ENCODE assay signal across 18 cellular contexts in genomic region chr20:51432251-51432784, GRCh38.
DNase-seq lines count a peak whose midpoint lies in the region; ATAC-seq, FAIRE-seq and TF ChIP-seq lines count a peak whose summit lies in the region.
"Had no signal": no experiment of that assay in that cellular context is flagged by ENCODE, and none has a peak within 500 bp of the region (broad histone marks: within the 10 kb centered on the region; RNA-seq: fewer than 3 reads in every experiment).

No MANE protein-coding gene starts in this region.

- H3K36me3 Mint-ChIP-seq in activated naive CD8-positive, alpha-beta T cell treated with anti-CD3 and anti-CD28 coated beads for 36 hours: peaks cover 27% of the 10 kb centered on the region
- H3K36me3 Mint-ChIP-seq in activated naive CD8-positive, alpha-beta T cell treated with anti-CD3 and anti-CD28 coated beads, Interleukin-2, amount 50 U/mL, for 24 hours (ENCODE audit: low read depth): peaks cover 52% of the 10 kb centered on the region
- peaks cover 73% of the 10 kb centered on the region for H3K36me3 Mint-ChIP-seq in activated CD8-positive, alpha-beta T cell treated with anti-CD3 and anti-CD28 coated beads, Interleukin-2, amount 10 ng/mL, durations not matched to agents 7 days and 5 days (ENCODE audit: low read depth)
- peaks cover 82% of the 10 kb centered on the region for H3K36me3 Mint-ChIP-seq in activated T-helper 2 cell treated with anti-CD3 and anti-CD28 coated beads, Interferon-gamma antibody, Interleukin-2, Interleukin-4, amounts not matched to agents 10 μg/mL and 5 μg/mL and 100 μg/mL, durations not matched to agents 14 hours and 24 hours and 36 hours (ENCODE audit: low read depth)
- H3K36me3 Mint-ChIP-seq: CD14-positive monocyte had no signal

- FAIRE-seq in kidney (lab: Jason Lieb, UNC): no peak
- FAIRE-seq: A549 had no signal

- no peak overlapping the region for H3K4me3 ChIP-seq in kidney (ENCODE audit: low read length in 2 of 2)
- H3K4me3 ChIP-seq: A549 had no signal

- ATAC-seq in activated naive CD8-positive, alpha-beta T cell treated with anti-CD3 and anti-CD28 coated beads, Interleukin-2, amount 50 U/mL, for 24 hours: no peak
- no peak for ATAC-seq in activated CD8-positive, alpha-beta T cell treated with anti-CD3 and anti-CD28 coated beads, Interleukin-2, amount 10 ng/mL, durations not matched to agents 7 days and 5 days
- ATAC-seq: A549 had no signal

- H3K36me3 ChIP-seq in kidney (ENCODE audit: control insufficient read depth in 1 of 2, insufficient read depth in 2 of 2, low read length in 2 of 2): no peaks in the 10 kb centered on the region

- H3K27ac Mint-ChIP-seq in activated naive CD8-positive, alpha-beta T cell treated with anti-CD3 and anti-CD28 coated beads for 36 hours: peak overlapping the region; percentile 35
- no peak overlapping the region for H3K27ac Mint-ChIP-seq in activated naive CD8-positive, alpha-beta T cell treated with anti-CD3 and anti-CD28 coated beads, Interleukin-2, amount 50 U/mL, for 24 hours
- peak overlapping the region; percentile 55 for H3K27ac Mint-ChIP-seq in activated CD8-positive, alpha-beta T cell treated with anti-CD3 and anti-CD28 coated beads, Interleukin-2, amount 10 ng/mL, durations not matched to agents 7 days and 5 days
- H3K27ac Mint-ChIP-seq in activated T-helper 2 cell treated with anti-CD3 and anti-CD28 coated beads, Interferon-gamma antibody, Interleukin-2, Interleukin-4, amounts not matched to agents 10 μg/mL and 5 μg/mL and 100 μg/mL, durations not matched to agents 14 hours and 24 hours and 36 hours: no peak overlapping the region

- H3K27me3 Mint-ChIP-seq in activated naive CD8-positive, alpha-beta T cell treated with anti-CD3 and anti-CD28 coated beads for 36 hours: no peaks in the 10 kb centered on the region
- no peaks in the 10 kb centered on the region for H3K27me3 Mint-ChIP-seq in activated naive CD8-positive, alpha-beta T cell treated with anti-CD3 and anti-CD28 coated beads, Interleukin-2, amount 50 U/mL, for 24 hours
- no peaks in the 10 kb centered on the region for H3K27me3 Mint-ChIP-seq in activated CD8-positive, alpha-beta T cell treated with anti-CD3 and anti-CD28 coated beads, Interleukin-2, amount 10 ng/mL, durations not matched to agents 7 days and 5 days (ENCODE audit: low read depth)
- no peaks in the 10 kb centered on the region for H3K27me3 Mint-ChIP-seq in activated T-helper 2 cell treated with anti-CD3 and anti-CD28 coated beads, Interferon-gamma antibody, Interleukin-2, Interleukin-4, amounts not matched to agents 10 μg/mL and 5 μg/mL and 100 μg/mL, durations not matched to agents 14 hours and 24 hours and 36 hours (ENCODE audit: low read depth)

- no peak for DNase-seq in activated naive CD8-positive, alpha-beta T cell treated with anti-CD3 and anti-CD28 coated beads for 36 hours
- no peak for DNase-seq in activated naive CD8-positive, alpha-beta T cell treated with anti-CD3 and anti-CD28 coated beads, Interleukin-2, amount 50 U/mL, for 24 hours
- no peak for DNase-seq in activated CD8-positive, alpha-beta T cell treated with anti-CD3 and anti-CD28 coated beads, Interleukin-2, amount 10 ng/mL, durations not matched to agents 7 days and 5 days
- DNase-seq in kidney (peak; percentile 76), occipital lobe (lab: John Stamatoyannopoulos, UW) (no peak), SK-N-DZ (ENCODE audit: low spot score) (no peak), SIG-M5 treated with dmso at 0.1 percent for 504 hours (lab: John Stamatoyannopoulos, UW; ENCODE audit: unreplicated experiment) (no peak)
- no peak for DNase-seq in activated T-helper 2 cell treated with anti-CD3 and anti-CD28 coated beads, Interferon-gamma antibody, Interleukin-2, Interleukin-4, amounts not matched to agents 10 μg/mL and 5 μg/mL and 100 μg/mL, durations not matched to agents 14 hours and 24 hours and 36 hours (ENCODE audit: low spot score)
- DNase-seq: EL, H7, Karpas-422, MM.1S, NCI-H1092 treated with DMSO at 0.1 percent for 48 hours, NCI-H1694, NCI-H510A treated with DMSO at 0.1 percent for 48 hours, NCI-H82 had no signal

- no peaks in the 10 kb centered on the region for H3K4me1 ChIP-seq in kidney (ENCODE audit: control insufficient read depth in 1 of 2, insufficient read depth in 1 of 2, low read depth in 1 of 2, low read length in 2 of 2)

- intact Hi-C loops in kidney (cut with DNase I): no loop called here
- intact Hi-C loops in activated T-helper 2 cell treated with anti-CD3 and anti-CD28 coated beads, Interferon-gamma antibody, Interleukin-2, Interleukin-4, amounts not matched to agents 10 μg/mL and 5 μg/mL and 100 μg/mL, durations not matched to agents 14 hours and 24 hours and 36 hours (cut with micrococcal nuclease): no loop called here

- POLR2A ChIA-PET in activated CD8-positive, alpha-beta T cell treated with anti-CD3 and anti-CD28 coated beads, Interleukin-2, amount 10 ng/mL, durations not matched to agents 7 days and 5 days (lab: Charles Lee): interaction anchor here (0.6 kb wide), 1 partner anchor 47 kb away, joined by 3 read pairs; no protein-coding TSS in a partner anchor

- no peak overlapping the region for H3K27ac ChIP-seq in kidney (ENCODE audit: low read depth in 2 of 2, low read length in 2 of 2)

- TF ChIP-seq CTCF in kidney (IDR thresholded peaks at IDR 0.05; ENCODE audit: borderline replicate concordance, extremely low read depth, insufficient read depth): no peak

- CTCF ChIA-PET in activated CD8-positive, alpha-beta T cell treated with anti-CD3 and anti-CD28 coated beads, Interleukin-2, amount 10 ng/mL, durations not matched to agents 7 days and 5 days (lab: Charles Lee): interaction anchor here (0.9 to 1.2 kb wide), 3 partner anchors 47 to 192 kb away, joined by 3 read pairs; no protein-coding TSS in a partner anchor

- peaks cover 25% of the 10 kb centered on the region for H3K4me1 Mint-ChIP-seq in activated naive CD8-positive, alpha-beta T cell treated with anti-CD3 and anti-CD28 coated beads for 36 hours
- H3K4me1 Mint-ChIP-seq in activated naive CD8-positive, alpha-beta T cell treated with anti-CD3 and anti-CD28 coated beads, Interleukin-2, amount 50 U/mL, for 24 hours: peaks cover 53% of the 10 kb centered on the region
- H3K4me1 Mint-ChIP-seq in activated CD8-positive, alpha-beta T cell treated with anti-CD3 and anti-CD28 coated beads, Interleukin-2, amount 10 ng/mL, durations not matched to agents 7 days and 5 days (ENCODE audit: low read depth): peaks cover 56% of the 10 kb centered on the region
- peaks cover 37% of the 10 kb centered on the region for H3K4me1 Mint-ChIP-seq in activated T-helper 2 cell treated with anti-CD3 and anti-CD28 coated beads, Interferon-gamma antibody, Interleukin-2, Interleukin-4, amounts not matched to agents 10 μg/mL and 5 μg/mL and 100 μg/mL, durations not matched to agents 14 hours and 24 hours and 36 hours (ENCODE audit: low read depth)

- H3K9me3 Mint-ChIP-seq in activated naive CD8-positive, alpha-beta T cell treated with anti-CD3 and anti-CD28 coated beads for 36 hours: no peaks in the 10 kb centered on the region
- H3K9me3 Mint-ChIP-seq in activated naive CD8-positive, alpha-beta T cell treated with anti-CD3 and anti-CD28 coated beads, Interleukin-2, amount 50 U/mL, for 24 hours: no peaks in the 10 kb centered on the region
- H3K9me3 Mint-ChIP-seq in activated CD8-positive, alpha-beta T cell treated with anti-CD3 and anti-CD28 coated beads, Interleukin-2, amount 10 ng/mL, durations not matched to agents 7 days and 5 days (ENCODE audit: insufficient read depth): no peaks in the 10 kb centered on the region
- H3K9me3 Mint-ChIP-seq in activated T-helper 2 cell treated with anti-CD3 and anti-CD28 coated beads, Interferon-gamma antibody, Interleukin-2, Interleukin-4, amounts not matched to agents 10 μg/mL and 5 μg/mL and 100 μg/mL, durations not matched to agents 14 hours and 24 hours and 36 hours: no peaks in the 10 kb centered on the region

- H3K9ac ChIP-seq in kidney (ENCODE audit: low read length in 2 of 2): no peak overlapping the region

- H3K9me3 ChIP-seq in kidney (ENCODE audit: control insufficient read depth in 1 of 2, low read length in 2 of 2): no peaks in the 10 kb centered on the region
- H3K9me3 ChIP-seq: A549 had no signal

- H3K4me3 Mint-ChIP-seq in activated naive CD8-positive, alpha-beta T cell treated with anti-CD3 and anti-CD28 coated beads for 36 hours: no peak overlapping the region
- H3K4me3 Mint-ChIP-seq in activated naive CD8-positive, alpha-beta T cell treated with anti-CD3 and anti-CD28 coated beads, Interleukin-2, amount 50 U/mL, for 24 hours: no peak overlapping the region
- H3K4me3 Mint-ChIP-seq in activated CD8-positive, alpha-beta T cell treated with anti-CD3 and anti-CD28 coated beads, Interleukin-2, amount 10 ng/mL, durations not matched to agents 7 days and 5 days: no peak overlapping the region
- H3K4me3 Mint-ChIP-seq in activated T-helper 2 cell treated with anti-CD3 and anti-CD28 coated beads, Interferon-gamma antibody, Interleukin-2, Interleukin-4, amounts not matched to agents 10 μg/mL and 5 μg/mL and 100 μg/mL, durations not matched to agents 14 hours and 24 hours and 36 hours (ENCODE audit: low read depth): no peak overlapping the region
- H3K4me3 Mint-ChIP-seq: CD14-positive monocyte had no signal

Comparison
In these comparisons a context has a peak if more than half of its experiments do, and no peak if none do; other contexts are left out.
1. H3K27ac Mint-ChIP-seq: peak in activated naive CD8-positive, alpha-beta T cell treated with anti-CD3 and anti-CD28 coated beads for 36 hours (single experiment) and activated CD8-positive, alpha-beta T cell treated with anti-CD3 and anti-CD28 coated beads, Interleukin-2, amount 10 ng/mL, durations not matched to agents 7 days and 5 days (single experiment); none in activated naive CD8-positive, alpha-beta T cell treated with anti-CD3 and anti-CD28 coated beads, Interleukin-2, amount 50 U/mL, for 24 hours (single experiment) and activated T-helper 2 cell treated with anti-CD3 and anti-CD28 coated beads, Interferon-gamma antibody, Interleukin-2, Interleukin-4, amounts not matched to agents 10 μg/mL and 5 μg/mL and 100 μg/mL, durations not matched to agents 14 hours and 24 hours and 36 hours (single experiment).